In the genomic region with DNA sequence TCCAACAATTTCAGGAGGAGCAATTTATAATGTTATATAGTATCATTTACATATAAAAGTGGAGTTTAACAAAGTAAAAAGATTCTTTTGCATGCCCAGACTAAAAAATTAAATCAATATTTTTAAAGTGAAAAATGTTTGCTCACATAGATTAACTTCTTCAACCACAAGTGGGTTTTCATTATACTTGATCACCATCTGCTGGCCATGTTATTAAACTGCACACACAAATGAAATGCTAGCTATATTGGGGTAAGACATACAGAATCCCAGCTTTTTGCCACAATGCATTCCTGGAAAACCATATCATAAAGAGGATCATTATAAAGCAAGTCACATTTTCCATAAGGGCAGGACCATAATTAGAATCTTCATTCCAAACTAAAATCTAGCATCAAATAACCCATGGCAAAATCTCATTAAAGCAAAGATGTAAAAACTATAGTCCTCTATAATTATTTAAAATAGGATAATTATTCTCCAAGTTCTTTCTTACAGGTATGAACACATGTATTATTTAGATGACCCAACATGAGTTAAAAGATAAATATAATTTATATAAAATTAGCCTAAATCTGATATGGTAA, we compare ENCODE assay signal across 8 cellular contexts. TPM values are rescaled to one million over a fixed set of nuclear protein-coding genes. Genes with fewer than 3 reads are reported as not detected.
A peak's percentile ranks its signal among the peaks of the same experiment; 100 is the strongest.
DNase-seq lines count a peak whose midpoint lies in the region; ATAC-seq and TF ChIP-seq lines count a peak whose summit lies in the region.

No MANE protein-coding gene starts in this region.

- CTCF ChIA-PET in CD8-positive, alpha-beta T cell (lab: Charles Lee): interaction anchor here (0.5 to 6.3 kb wide), 12 partner anchors 23 to 1028 kb away, joined by 3 to 58 read pairs (median 3); partner anchors contain the start of gene RGS9

- H3K27ac ChIP-seq in CD8-positive, alpha-beta T cell (ENCODE audit: low read depth, low read length): no peak overlapping the region
- no peak overlapping the region for H3K27ac ChIP-seq in GM23338 (ENCODE audit: low read depth)
- H3K27ac ChIP-seq in breast epithelium: no peak overlapping the region
- H3K27ac ChIP-seq in liver (ENCODE audit: low read depth in 1 of 2, low read length in 2 of 2): no peak overlapping the region

- H3K36me3 ChIP-seq in CD8-positive, alpha-beta T cell (ENCODE audit: insufficient read depth, low read length): no peaks in the 10 kb centered on the region
- H3K36me3 ChIP-seq in GM23338 (ENCODE audit: insufficient read depth) (no peaks in the 10 kb centered on the region), breast epithelium (no peaks in the 10 kb centered on the region), liver (ENCODE audit: control insufficient read depth in 4 of 4, insufficient read depth in 3 of 4, low read depth in 1 of 4, low read length in 3 of 4) (no peaks in the 10 kb centered on the region)

- no peaks in the 10 kb centered on the region for H3K9me2 ChIP-seq in GM23338 (ENCODE audit: insufficient read depth)

- intact Hi-C loops in CD8-positive, alpha-beta T cell (cut with DNase I, micrococcal nuclease): loop anchor here (1.0 to 5.0 kb wide), 6 partner anchors 709 to 1388 kb away; no protein-coding TSS in a partner anchor
- intact Hi-C loops in breast epithelium (cut with DNase I; ENCODE audit: low total_unique reads): no loop called here

- H3K79me2 ChIP-seq in GM23338 (replicated peaks; ENCODE audit: insufficient read depth): no peaks in the 10 kb centered on the region

- peak; percentile 44 for ATAC-seq in CD8-positive, alpha-beta T cell
- ATAC-seq in GM23338 (no peak), GM19023 (IDR thresholded peaks at IDR 0.05; ENCODE audit: unreplicated experiment) (no peak), HG03097 (IDR thresholded peaks at IDR 0.05; ENCODE audit: low FRiP score, unreplicated experiment) (no peak)

- H3K4me3 ChIP-seq in CD8-positive, alpha-beta T cell (ENCODE audit: low read depth, low read length): no peak overlapping the region
- H3K4me3 ChIP-seq in GM23338: no peak overlapping the region
- no peak overlapping the region for H3K4me3 ChIP-seq in breast epithelium
- H3K4me3 ChIP-seq in liver (ENCODE audit: low read depth in 1 of 3, low read length in 3 of 3): no peak overlapping the region

- H3K9me3 ChIP-seq in CD8-positive, alpha-beta T cell (ENCODE audit: low read length): no peaks in the 10 kb centered on the region
- peaks cover 0 to 2% of the 10 kb centered on the region in 2 donors for H3K9me3 ChIP-seq in breast epithelium
- H3K9me3 ChIP-seq in liver (ENCODE audit: control insufficient read depth in 4 of 4, low read length in 3 of 4): no peaks in the 10 kb centered on the region

- H3K4me1 Mint-ChIP-seq in CD8-positive, alpha-beta T cell (ENCODE audit: low read depth): no peaks in the 10 kb centered on the region
- H3K4me1 Mint-ChIP-seq in GM23338: no peaks in the 10 kb centered on the region

- H3K27me3 Mint-ChIP-seq in CD8-positive, alpha-beta T cell (ENCODE audit: low read depth): no peaks in the 10 kb centered on the region
- H3K27me3 Mint-ChIP-seq in GM23338 (ENCODE audit: insufficient read depth, low read depth, poor library complexity): peaks cover 2% of the 10 kb centered on the region

- H3K27ac Mint-ChIP-seq in CD8-positive, alpha-beta T cell: no peak overlapping the region
- H3K27ac Mint-ChIP-seq in GM23338: no peak overlapping the region

- H3F3A ChIP-seq in GM23338 (replicated peaks; ENCODE audit: low read depth): no peaks in the 10 kb centered on the region

- no peaks in the 10 kb centered on the region for H3K36me3 Mint-ChIP-seq in CD8-positive, alpha-beta T cell
- no peaks in the 10 kb centered on the region for H3K36me3 Mint-ChIP-seq in GM23338 (ENCODE audit: low read depth)

- peak; percentile 94 for TF ChIP-seq CTCF in CD8-positive, alpha-beta T cell (IDR thresholded peaks at IDR 0.05)
- TF ChIP-seq CTCF in GM23338 (conservative IDR thresholded peaks at IDR 0.05; ENCODE audit: low read depth in 2 of 2): peak; percentile 73 to 81
- TF ChIP-seq CTCF in breast epithelium (IDR thresholded peaks at IDR 0.05): peak; percentile 67 to 80 (median 71)
- TF ChIP-seq CTCF in liver (IDR thresholded peaks at IDR 0.05; ENCODE audit: low read depth, low read length, missing input control): peak; percentile 76

- peak; percentile 89 to 90 for TF ChIP-seq RAD21 in liver (IDR thresholded peaks at IDR 0.05)

- no peak overlapping the region for H3K4me3 Mint-ChIP-seq in CD8-positive, alpha-beta T cell
- H3K4me3 Mint-ChIP-seq in GM23338: no peak overlapping the region

- POLR2A ChIA-PET in CD8-positive, alpha-beta T cell (lab: Charles Lee): interaction anchor here (0.8 kb wide), 1 partner anchor 14 kb away, joined by 3 read pairs; no protein-coding TSS in a partner anchor

- DNase-seq in CD8-positive, alpha-beta T cell: peak in 1 of 7 experiments; percentile 11
- DNase-seq in GM23338 (ENCODE audit: low spot score) (peak; percentile 64), NCI-H460 (ENCODE audit: extremely low read depth, low read depth) (peak; percentile 50), breast epithelium (ENCODE audit: low spot score in 2 of 2) (no peak)
- DNase-seq in activated CD4-positive, alpha-beta T cell treated with anti-CD3 and anti-CD28 coated beads, Interleukin-2, amount 50 U/mL, for 48 hours: no peak

- H3K9me3 Mint-ChIP-seq in CD8-positive, alpha-beta T cell: no peaks in the 10 kb centered on the region
- no peaks in the 10 kb centered on the region for H3K9me3 Mint-ChIP-seq in GM23338

- H3K4me2 ChIP-seq in GM23338: no peak overlapping the region

- H3K27me3 ChIP-seq in CD8-positive, alpha-beta T cell (ENCODE audit: insufficient read depth, low read length): no peaks in the 10 kb centered on the region
- H3K27me3 ChIP-seq in GM23338 (ENCODE audit: insufficient read depth): no peaks in the 10 kb centered on the region
- H3K27me3 ChIP-seq in breast epithelium: no peaks in the 10 kb centered on the region
- no peaks in the 10 kb centered on the region for H3K27me3 ChIP-seq in liver (ENCODE audit: control insufficient read depth in 4 of 4, insufficient read depth in 4 of 4, low read length in 3 of 4)

- H3K9ac ChIP-seq in liver (ENCODE audit: low read depth in 1 of 2, low read length in 2 of 2): no peak overlapping the region

- H4K20me1 ChIP-seq in GM23338 (replicated peaks; ENCODE audit: insufficient read depth): no peaks in the 10 kb centered on the region

- no peaks in the 10 kb centered on the region for H3K4me1 ChIP-seq in CD8-positive, alpha-beta T cell (ENCODE audit: insufficient read depth, low read length)
- no peaks in the 10 kb centered on the region for H3K4me1 ChIP-seq in GM23338 (ENCODE audit: insufficient read depth)
- no peaks in the 10 kb centered on the region for H3K4me1 ChIP-seq in breast epithelium
- H3K4me1 ChIP-seq in liver (ENCODE audit: control insufficient read depth in 4 of 4, insufficient read depth in 4 of 4, low read length in 3 of 4): no peaks in the 10 kb centered on the region

- H2AFZ ChIP-seq in GM23338: no peak overlapping the region

- no peak for TF ChIP-seq POLR2A in breast epithelium (IDR thresholded peaks at IDR 0.05)

TF ChIP-seq in GM23338, 12 proteins besides CTCF, POLR2A, EP300 and RAD21 (continues in another document):
- TF ChIP-seq CREB1 (CRISPR knock-in tag; IDR thresholded peaks at IDR 0.05; ENCODE audit: low read depth): no peak

TF ChIP-seq in liver, 16 proteins besides CTCF, POLR2A, EP300 and RAD21 (continues in another document):
- TF ChIP-seq FOXA2 (IDR thresholded peaks at IDR 0.05): no peak
- TF ChIP-seq HNF4A (conservative IDR thresholded peaks at IDR 0.05): no peak
- no peak for TF ChIP-seq ATF3 (IDR thresholded peaks at IDR 0.05)
- TF ChIP-seq TAF1 (conservative IDR thresholded peaks at IDR 0.05): no peak
- no peak for TF ChIP-seq HNF4G (IDR thresholded peaks at IDR 0.05)
- no peak for TF ChIP-seq JUND (IDR thresholded peaks at IDR 0.05)
- no peak for TF ChIP-seq NR2F2 (IDR thresholded peaks at IDR 0.05)
- TF ChIP-seq FOXA1 (IDR thresholded peaks at IDR 0.05): no peak
- TF ChIP-seq RXRA (IDR thresholded peaks at IDR 0.05): no peak
- TF ChIP-seq EGR1 (IDR thresholded peaks at IDR 0.05; ENCODE audit: low read depth in 2 of 2): no peak
- TF ChIP-seq, protein P1, sequence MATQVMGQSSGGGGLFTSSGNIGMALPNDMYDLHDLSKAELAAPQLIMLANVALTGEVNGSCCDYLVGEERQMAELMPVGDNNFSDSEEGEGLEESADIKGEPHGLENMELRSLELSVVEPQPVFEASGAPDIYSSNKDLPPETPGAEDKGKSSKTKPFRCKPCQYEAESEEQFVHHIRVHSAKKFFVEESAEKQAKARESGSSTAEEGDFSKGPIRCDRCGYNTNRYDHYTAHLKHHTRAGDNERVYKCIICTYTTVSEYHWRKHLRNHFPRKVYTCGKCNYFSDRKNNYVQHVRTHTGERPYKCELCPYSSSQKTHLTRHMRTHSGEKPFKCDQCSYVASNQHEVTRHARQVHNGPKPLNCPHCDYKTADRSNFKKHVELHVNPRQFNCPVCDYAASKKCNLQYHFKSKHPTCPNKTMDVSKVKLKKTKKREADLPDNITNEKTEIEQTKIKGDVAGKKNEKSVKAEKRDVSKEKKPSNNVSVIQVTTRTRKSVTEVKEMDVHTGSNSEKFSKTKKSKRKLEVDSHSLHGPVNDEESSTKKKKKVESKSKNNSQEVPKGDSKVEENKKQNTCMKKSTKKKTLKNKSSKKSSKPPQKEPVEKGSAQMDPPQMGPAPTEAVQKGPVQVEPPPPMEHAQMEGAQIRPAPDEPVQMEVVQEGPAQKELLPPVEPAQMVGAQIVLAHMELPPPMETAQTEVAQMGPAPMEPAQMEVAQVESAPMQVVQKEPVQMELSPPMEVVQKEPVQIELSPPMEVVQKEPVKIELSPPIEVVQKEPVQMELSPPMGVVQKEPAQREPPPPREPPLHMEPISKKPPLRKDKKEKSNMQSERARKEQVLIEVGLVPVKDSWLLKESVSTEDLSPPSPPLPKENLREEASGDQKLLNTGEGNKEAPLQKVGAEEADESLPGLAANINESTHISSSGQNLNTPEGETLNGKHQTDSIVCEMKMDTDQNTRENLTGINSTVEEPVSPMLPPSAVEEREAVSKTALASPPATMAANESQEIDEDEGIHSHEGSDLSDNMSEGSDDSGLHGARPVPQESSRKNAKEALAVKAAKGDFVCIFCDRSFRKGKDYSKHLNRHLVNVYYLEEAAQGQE (IDR thresholded peaks at IDR 0.05): no peak
- TF ChIP-seq YY1 (IDR thresholded peaks at IDR 0.05): no peak
- no peak for TF ChIP-seq SP1 (IDR thresholded peaks at IDR 0.05)

RNA-seq across cellular contexts. Expression of gene CEP112, which starts 26.3 kb away (rescaled TPM):
- total RNA-seq in CD8-positive, alpha-beta T cell: 1 to 10 TPM in 1 of 2 experiments, under 1 TPM in 1; 0.28 to 1.5 TPM
- 3.7 and 4.0 TPM in 2 replicates for total RNA-seq in GM23338 (2014; rRNA removed; shearing (Covaris generic))
- polyA plus RNA-seq in GM23338 (2016; fragmentation: Nextera tagmentation; extraction: Ambion mirVana) (2.6 and 4.3 TPM in 2 replicates), liver (1 to 10 TPM; 1.1 to 1.6 TPM)
- 6.5 and 6.6 TPM in 2 replicates for total RNA-seq in NCI-H460 (2014; rRNA removed; shearing (Covaris generic))
- 1.7 and 4.5 TPM in 2 replicates for polyA plus RNA-seq in NCI-H460 (2014; cell fraction: nucleus; rRNA removed)
- total RNA-seq in breast epithelium (10 to 100 TPM; 12.9 to 27.2 (median 18.0) TPM), liver (1 to 10 TPM; 1.1 to 4.9 TPM)

Comparison
In these comparisons a context has a peak if more than half of its experiments do, and no peak if none do; other contexts are left out.
1. DNase-seq: peak in GM23338 (single experiment) and NCI-H460 (single experiment); none in breast epithelium (0 of 2) and activated CD4-positive, alpha-beta T cell treated with anti-CD3 and anti-CD28 coated beads, Interleukin-2, amount 50 U/mL, for 48 hours (0 of 2).
2. Peak in every context shown above with its lines, with median percentiles within 50 percentile points of each other: CTCF ChIP-seq.